In genomic region chr19:58499021-58499927, GRCh38 we compare ENCODE assay signal across 1 cellular context.
TF ChIP-seq lines count a peak whose summit lies in the region.

No MANE protein-coding gene starts in this region.

TF ChIP-seq in H1, 55 proteins besides CTCF, POLR2A, EP300 and RAD21:
- TF ChIP-seq MAX (IDR thresholded peaks at IDR 0.05) (peak; percentile 87), TAF7 (optimal IDR thresholded peaks at IDR 0.05; ENCODE audit: borderline replicate concordance, low read depth, low read length) (peak; percentile 29), KDM1A (IDR thresholded peaks at IDR 0.05; ENCODE audit: borderline replicate concordance, low read length) (no peak), ASH2L (IDR thresholded peaks at IDR 0.05; ENCODE audit: low read length) (peak; percentile 80), SIN3A (conservative IDR thresholded peaks at IDR 0.05 in 1 of 2, IDR thresholded peaks at IDR 0.05 in 1 of 2; ENCODE audit: low read depth in 1 of 2, low read length in 2 of 2) (peak in 1 of 2 experiments; percentile 93; a peak in 2 of 4 replicates), NANOG (IDR thresholded peaks at IDR 0.05; ENCODE audit: insufficient read depth, low read depth, low read length, poor library complexity, severe bottlenecking) (peak; percentile 18), PHF8 (conservative IDR thresholded peaks at IDR 0.05; ENCODE audit: low read depth, low read length) (peak; percentile 38; the same call in 1 of the 2 replicates), TAF1 (IDR thresholded peaks at IDR 0.05; ENCODE audit: low read depth, low read length) (peak; percentile 73), BCL11A (IDR thresholded peaks at IDR 0.05; ENCODE audit: low read depth in 2 of 2, low read length in 2 of 2) (no peak), TEAD4 (IDR thresholded peaks at IDR 0.05; ENCODE audit: low read depth, low read length) (0 out of 2 replicates have a peak, but pooled peaks have one; percentile 42), YY1 (IDR thresholded peaks at IDR 0.05; ENCODE audit: low read depth, low read length) (peak; percentile 51; the same call in 1 of the 2 replicates), E2F6 (IDR thresholded peaks at IDR 0.05) (peak; percentile 75), RFX5 (IDR thresholded peaks at IDR 0.05; ENCODE audit: borderline replicate concordance, low read depth, low read length) (no peak), KDM5A (IDR thresholded peaks at IDR 0.05; ENCODE audit: low read length) (peak; percentile 87; the same call in 1 of the 2 replicates), SP2 (IDR thresholded peaks at IDR 0.05; ENCODE audit: low read length) (no peak), SAP30 (IDR thresholded peaks at IDR 0.05; ENCODE audit: insufficient read depth, insufficient replicate concordance, low read length) (peak; percentile 59), SUZ12 (IDR thresholded peaks at IDR 0.05; ENCODE audit: low read length) (no peak), TBP (IDR thresholded peaks at IDR 0.05; ENCODE audit: low read depth, low read length) (peak; percentile 83), CHD7 (IDR thresholded peaks at IDR 0.05; ENCODE audit: insufficient replicate concordance, low read length) (no peak), HDAC2 (IDR thresholded peaks at IDR 0.05; ENCODE audit: borderline replicate concordance in 1 of 2, low read depth in 2 of 2, low read length in 2 of 2) (peak in 1 of 2 experiments; percentile 29; a peak in 1 of 4 replicates), CREB1 (IDR thresholded peaks at IDR 0.05) (peak; percentile 85), ATF2 (IDR thresholded peaks at IDR 0.05; ENCODE audit: low read length) (peak; percentile 86; the same call in 1 of the 2 replicates), BACH1 (IDR thresholded peaks at IDR 0.05; ENCODE audit: low read length) (peak; percentile 51; the same call in 1 of the 2 replicates), SP1 (IDR thresholded peaks at IDR 0.05; ENCODE audit: low read depth, low read length) (peak; percentile 31; the same call in 1 of the 2 replicates), CBX8 (IDR thresholded peaks at IDR 0.05; ENCODE audit: borderline replicate concordance, low read depth, low read length) (no peak), USF2 (IDR thresholded peaks at IDR 0.05; ENCODE audit: low read length) (no peak), SRF (IDR thresholded peaks at IDR 0.05; ENCODE audit: low read depth, low read length) (0 out of 2 replicates have a peak, but pooled peaks have one; percentile 24), SIX5 (IDR thresholded peaks at IDR 0.05; ENCODE audit: low read depth, low read length) (peak; percentile 31; the same call in 1 of the 2 replicates), SP4 (IDR thresholded peaks at IDR 0.05; ENCODE audit: low read length) (peak; percentile 96), CTBP2 (IDR thresholded peaks at IDR 0.05; ENCODE audit: borderline replicate concordance, insufficient read depth, insufficient read length, low read length) (no peak), GABPA (IDR thresholded peaks at IDR 0.05; ENCODE audit: borderline replicate concordance, insufficient read depth, low read length) (peak; percentile 98), KDM4A (IDR thresholded peaks at IDR 0.05; ENCODE audit: low read depth, low read length, severe bottlenecking) (peak; percentile 70), EGR1 (IDR thresholded peaks at IDR 0.05; ENCODE audit: borderline replicate concordance, low read depth, low read length) (no peak), CEBPB (IDR thresholded peaks at IDR 0.05; ENCODE audit: low read depth, low read length) (0 out of 2 replicates have a peak, but pooled peaks have one; percentile 2)
